Comparison of ENCODE assay signal across 8 cellular contexts in genomic region chrX:136694491-136695087, GRCh38. TPM values are rescaled to one million over a fixed set of nuclear protein-coding genes. Genes with fewer than 3 reads are reported as not detected.
A peak's percentile ranks its signal among the peaks of the same experiment; 100 is the strongest.
DNase-seq lines count a peak whose midpoint lies in the region; ATAC-seq, FAIRE-seq and TF ChIP-seq lines count a peak whose summit lies in the region.

No MANE protein-coding gene starts in this region.

- peak overlapping the region; percentile 89 to 98 (median 97) for H3K27ac Mint-ChIP-seq in naive thymus-derived CD8-positive, alpha-beta T cell

- H2AFZ ChIP-seq in H1 (ENCODE audit: low read length) = peak overlapping the region; percentile 58; the same call in 1 of the 2 replicates

- H3K27ac ChIP-seq in 22Rv1 (no peak overlapping the region), H1 (ENCODE audit: low read depth, low read length) (peak overlapping the region; percentile 77)

- no peak overlapping the region for H3K4me2 ChIP-seq in H1 (ENCODE audit: insufficient read depth in 1 of 2, low read depth in 2 of 2, low read length in 2 of 2)

- H3K4ac ChIP-seq in H1 (replicated peaks; ENCODE audit: insufficient read length, low read depth, low read length) = no peak overlapping the region

- peak; percentile 82 to 88 for TF ChIP-seq RAD21 in H1 (IDR thresholded peaks at IDR 0.05 in 1 of 2, conservative IDR thresholded peaks at IDR 0.05 in 1 of 2; ENCODE audit: low read depth in 2 of 2, low read length in 2 of 2)

- H3K9me3 ChIP-seq in H1 (ENCODE audit: insufficient read depth in 2 of 2, low read depth in 1 of 2, low read length in 1 of 2) = no peaks in the 10 kb centered on the region

- no peak overlapping the region for H2BK15ac ChIP-seq in H1 (ENCODE audit: low read length)

- H2AK5ac ChIP-seq in H1 (ENCODE audit: low read depth, low read length) = no peak overlapping the region

- H2BK120ac ChIP-seq in H1 (replicated peaks; ENCODE audit: low read depth, low read length) = no peak overlapping the region

- H3K79me1 ChIP-seq in H1 (ENCODE audit: low read depth, low read length) = no peaks in the 10 kb centered on the region

- H3K27me3 Mint-ChIP-seq in naive thymus-derived CD8-positive, alpha-beta T cell = no peaks in the 10 kb centered on the region

- TF ChIP-seq CTCF in 22Rv1 (IDR thresholded peaks at IDR 0.05) (peak; percentile 58), H1 (IDR thresholded peaks at IDR 0.05; ENCODE audit: control extremely low read depth in 1 of 3, insufficient read depth in 1 of 3, low read depth in 1 of 3, low read length in 3 of 3) (peak in 2 of 3 experiments; percentile 43 to 58; a peak in 2 of 4 replicates)

- TF ChIP-seq EP300 in H1 (IDR thresholded peaks at IDR 0.05; ENCODE audit: borderline replicate concordance in 1 of 2, low read depth in 2 of 2, low read length in 2 of 2) = no peak

- no peak overlapping the region; the same call in 1 of the 2 replicates for H2BK5ac ChIP-seq in H1 (ENCODE audit: low read depth, low read length)

- H3K18ac ChIP-seq in H1 (ENCODE audit: extremely low read depth, low read length) = no peak overlapping the region; the same call in 1 of the 2 replicates

- no peak overlapping the region for H3K9ac ChIP-seq in H1 (replicated peaks in 1 of 4; ENCODE audit: extremely low read depth in 1 of 4, low read depth in 3 of 4, low read length in 3 of 4)

- peak; percentile 60 for ATAC-seq in GM21825 (IDR thresholded peaks at IDR 0.05; ENCODE audit: unreplicated experiment)
- peak; percentile 74 to 80 for ATAC-seq in naive thymus-derived CD8-positive, alpha-beta T cell

- H3K27me3 ChIP-seq in H1 (replicated peaks in 1 of 4; ENCODE audit: control insufficient read depth in 3 of 4, extremely low read depth in 1 of 4, insufficient read depth in 3 of 4, low read length in 3 of 4) = no peaks in the 10 kb centered on the region

- peak overlapping the region; percentile 46 to 76 (median 69) for H3K4me3 Mint-ChIP-seq in naive thymus-derived CD8-positive, alpha-beta T cell

- H3K23ac ChIP-seq in H1 (ENCODE audit: insufficient read length) = no peak overlapping the region

- no peak overlapping the region for H2BK12ac ChIP-seq in H1 (ENCODE audit: low read depth, low read length)

- no peak overlapping the region for H3K56ac ChIP-seq in H1 (replicated peaks; ENCODE audit: insufficient read length, low read depth, low read length)

- H4K8ac ChIP-seq in H1 (ENCODE audit: extremely low read depth, insufficient read depth, low read length) = no peak overlapping the region

- TF ChIP-seq POLR2A in H1 (IDR thresholded peaks at IDR 0.05; ENCODE audit: control extremely low read depth in 1 of 2, low read depth in 2 of 2, low read length in 2 of 2) = no peak

- H3K4me1 Mint-ChIP-seq in naive thymus-derived CD8-positive, alpha-beta T cell = peaks cover 19 to 76% (median 55%) of the 10 kb centered on the region in 4 donors

- POLR2A ChIA-PET in H1 (lab: Charles Lee; ENCODE audit: partially characterized antibody) = interaction anchor here (0.6 to 1.0 kb wide), 4 partner anchors 86 to 172 kb away, joined by 3 to 5 read pairs (median 4); no protein-coding TSS in a partner anchor
- POLR2A ChIA-PET in naive thymus-derived CD8-positive, alpha-beta T cell (lab: Charles Lee) = interaction anchor here (0.8 to 1.7 kb wide), 3 partner anchors 66 to 198 kb away, joined by 3 to 12 read pairs (median 4); partner anchors contain the start of gene HTATSF1

- no peak overlapping the region for H2BK20ac ChIP-seq in H1 (ENCODE audit: low read length)

- H3K4me1 ChIP-seq in H1 (replicated peaks in 1 of 4; ENCODE audit: control insufficient read depth in 3 of 4, insufficient read depth in 4 of 4, low read length in 3 of 4) = peaks cover 0 to 3% (median 0%) of the 10 kb centered on the region in 4 experiments; a peak in 2 of 7 replicates

- H4K20me1 ChIP-seq in H1 (replicated peaks in 1 of 2; ENCODE audit: control insufficient read depth in 1 of 2, insufficient read depth in 2 of 2, low read length in 2 of 2) = no peaks in the 10 kb centered on the region

- peak; percentile 26 for DNase-seq in Daoy (ENCODE audit: low read depth)
- DNase-seq in LHCN-M2 (ENCODE audit: low read depth) = peak; percentile 42
- peak; percentile 44 for DNase-seq in RPMI8226
- peak in 1 of 2 experiments; percentile 43 for DNase-seq in H1 (ENCODE audit: low read depth in 1 of 2, low spot score in 2 of 2)
- DNase-seq in naive thymus-derived CD8-positive, alpha-beta T cell = peak in 8 of 10 donors; percentile 23 to 64 (median 44)
- no peak for DNase-seq in NCI-H226

- peak; percentile 99 for FAIRE-seq in H1 (lab: Jason Lieb, UNC)

- 3% methylated on average over 4 of the region's 7 CpGs; no CpG with 5 or more reads in 1 of the 2 experiments for WGBS in H1 (ENCODE audit: extremely low coverage in 1 of 2, insufficient coverage in 1 of 2, insufficient read length in 1 of 2, insufficient replicate concordance in 2 of 2, low coverage in 1 of 2, low lambda C conversion rate in 2 of 2, missing lambda C conversion rate in 1 of 2), 2 experiments

- CTCF ChIA-PET in H1 (lab: Charles Lee; ENCODE audit: partially characterized antibody) = interaction anchor here (0.6 to 4.3 kb wide), 13 partner anchors 11 to 423 kb away, joined by 3 to 44 read pairs (median 4); no protein-coding TSS in a partner anchor

- H3K36me3 ChIP-seq in H1 (ENCODE audit: control insufficient read depth in 2 of 4, insufficient read depth in 4 of 4, low read length in 3 of 4) = no peaks in the 10 kb centered on the region

- H3K9me3 Mint-ChIP-seq in naive thymus-derived CD8-positive, alpha-beta T cell = peaks cover 0 to 10% (median 3%) of the 10 kb centered on the region in 9 donors

- no peak overlapping the region for H3K4me3 ChIP-seq in H1 (ENCODE audit: extremely low read depth in 1 of 4, insufficient read depth in 2 of 4, low read depth in 3 of 4, low read length in 4 of 4)

- H3K79me2 ChIP-seq in H1 (ENCODE audit: control insufficient read depth in 1 of 2, insufficient read depth in 2 of 2, low read length in 2 of 2) = no peaks in the 10 kb centered on the region

- no peaks in the 10 kb centered on the region for H3K23me2 ChIP-seq in H1 (ENCODE audit: low read depth, low read length)

- H4K5ac ChIP-seq in H1 (ENCODE audit: insufficient read length, low read depth, low read length) = no peak overlapping the region

- no peak overlapping the region for H4K91ac ChIP-seq in H1 (replicated peaks; ENCODE audit: insufficient read length, low read length)

- H3K36me3 Mint-ChIP-seq in naive thymus-derived CD8-positive, alpha-beta T cell = peaks cover 6 to 17% (median 10%) of the 10 kb centered on the region in 3 donors

- H3K14ac ChIP-seq in H1 (ENCODE audit: insufficient read length) = no peak overlapping the region

TF ChIP-seq in H1, 55 proteins besides CTCF, POLR2A, EP300 and RAD21:
- no peak for TF ChIP-seq CEBPB (IDR thresholded peaks at IDR 0.05; ENCODE audit: low read depth, low read length)
- peak; percentile 24; the same call in 1 of the 2 replicates for TF ChIP-seq TEAD4 (IDR thresholded peaks at IDR 0.05; ENCODE audit: low read depth, low read length)
- TF ChIP-seq CBX5 (IDR thresholded peaks at IDR 0.05; ENCODE audit: low read depth, low read length) = no peak
- no peak for TF ChIP-seq CHD1 (IDR thresholded peaks at IDR 0.05; ENCODE audit: low read depth, low read length)
- no peak for TF ChIP-seq CREB1 (IDR thresholded peaks at IDR 0.05)
- no peak for TF ChIP-seq POU5F1 (IDR thresholded peaks at IDR 0.05; ENCODE audit: low read depth, low read length)

RNA-seq across cellular contexts. Expression of gene CD40LG, which starts 46.6 kb away (rescaled TPM):
- not detected in 2 replicates for total RNA-seq in Daoy (2014; rRNA removed; shearing (Covaris generic))
- total RNA-seq in LHCN-M2 (2014; rRNA removed) = not detected in 2 replicates
- not detected for polyA plus RNA-seq in LHCN-M2 (2012)
- not detected in 2 replicates for total RNA-seq in H1 (2021; fragmentation: NEBNext Ultra II Directional; extraction: Animal tissue kit (Norgen Biotek cat#: 25700))
- not detected in 2 replicates for polyA plus RNA-seq in H1 (2011; rRNA removed)
- polyA plus RNA-seq in H1 (2011; cell fraction: cytosol; rRNA removed) = not detected
- not detected for polyA plus RNA-seq in H1 (2011; cell fraction: nucleus; rRNA removed)
- polyA plus RNA-seq in H1 (2012, experiment 1 of 2) = not detected in 4 replicates
- polyA plus RNA-seq in H1 (2012, experiment 2 of 2) = not detected
- not detected for polyA plus RNA-seq in H1 (2013, experiment 1 of 2)
- polyA plus RNA-seq in H1 (2013, experiment 2 of 2) = not detected
- polyA minus RNA-seq in H1 (2011; rRNA and poly(A)+ RNA removed) = not detected in 2 replicates
- not detected for polyA minus RNA-seq in H1 (2011; cell fraction: cytosol; rRNA and poly(A)+ RNA removed)
- polyA minus RNA-seq in H1 (2011; cell fraction: nucleus; rRNA and poly(A)+ RNA removed) = not detected
- under 1 TPM in 1 of 2 experiments, not detected in 1; 0.19 TPM for total RNA-seq in naive thymus-derived CD8-positive, alpha-beta T cell
- under 1 TPM; 0.10 to 0.22 (median 0.17) TPM for polyA plus RNA-seq in naive thymus-derived CD8-positive, alpha-beta T cell
